15 cellular contexts compared by ENCODE assay signal in the genomic region with DNA sequence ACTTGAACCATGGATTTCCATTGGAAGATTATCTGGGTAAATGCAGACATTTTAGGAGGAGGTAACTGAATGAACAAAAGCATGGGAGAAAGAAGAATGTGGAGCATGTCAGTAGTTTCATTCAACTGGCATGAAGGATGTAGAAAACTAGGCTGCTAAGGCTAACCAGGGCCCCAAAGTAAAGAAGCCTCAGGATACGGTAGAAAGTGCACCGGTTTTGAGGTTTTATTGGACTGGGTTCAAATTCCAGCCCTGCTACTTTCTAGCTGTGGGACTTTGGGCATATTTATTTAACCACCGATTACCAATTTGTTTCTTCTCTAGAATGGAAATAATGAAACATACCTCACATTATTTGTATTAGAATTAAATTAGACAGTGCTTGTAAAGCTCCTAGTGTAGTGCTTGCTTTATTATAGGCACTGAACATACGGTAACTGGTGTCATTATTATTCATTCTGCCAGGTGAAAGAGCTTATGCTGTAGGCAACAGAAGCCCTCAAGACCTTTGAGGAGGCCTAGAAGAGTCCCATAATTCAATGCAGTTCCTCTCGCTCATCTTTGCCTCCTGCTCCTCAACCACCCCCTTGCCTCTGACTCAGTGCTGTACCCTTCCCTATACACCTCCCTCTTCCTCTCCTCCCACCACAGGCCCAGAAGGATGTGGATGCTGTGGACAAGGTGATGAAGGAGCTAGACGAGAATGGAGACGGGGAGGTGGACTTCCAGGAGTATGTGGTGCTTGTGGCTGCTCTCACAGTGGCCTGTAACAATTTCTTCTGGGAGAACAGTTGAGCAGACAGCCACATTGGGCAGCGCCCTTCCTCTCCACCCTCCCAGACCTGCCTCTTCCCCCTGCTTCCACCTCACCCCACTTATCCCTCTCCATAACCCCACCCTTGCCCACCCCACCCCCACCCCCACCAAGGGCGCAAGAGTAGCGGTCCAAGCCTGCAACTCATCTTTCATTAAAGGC. TPM values are rescaled to one million over a fixed set of nuclear protein-coding genes. Genes with fewer than 3 reads are reported as not detected.
DNase-seq lines count a peak whose midpoint lies in the region; ATAC-seq, FAIRE-seq and TF ChIP-seq lines count a peak whose summit lies in the region.
"Had no signal": no experiment of that assay in that cellular context is flagged by ENCODE, and none has a peak within 500 bp of the region (broad histone marks: within the 10 kb centered on the region; RNA-seq: fewer than 3 reads in every experiment).

No MANE protein-coding gene starts in this region.

- no peak overlapping the region for H2AFZ ChIP-seq in astrocyte (ENCODE audit: low read depth, low read length)

- H3K4me3 Mint-ChIP-seq in astrocyte (ENCODE audit: unreplicated experiment), result no peak overlapping the region
- H3K4me3 Mint-ChIP-seq in memory B cell, result no peak overlapping the region

- peaks cover 1% of the 10 kb centered on the region for H3K36me3 ChIP-seq in astrocyte (ENCODE audit: insufficient read depth, low read length)
- H3K36me3 ChIP-seq in upper lobe of right lung, result peaks cover 5% of the 10 kb centered on the region
- no peaks in the 10 kb centered on the region for H3K36me3 ChIP-seq in aorta (ENCODE audit: control insufficient read depth in 1 of 2, insufficient read depth in 2 of 2, low read length in 1 of 2)

- DNase-seq in stimulated activated CD4-positive, alpha-beta T cell treated with anti-CD3 and anti-CD28 coated beads, Interleukin-15, amount 100 ng/mL, for 24 hours, result peak; percentile 30
- DNase-seq in stimulated activated CD4-positive, alpha-beta T cell treated with anti-CD3 and anti-CD28 coated beads, Interleukin-4, amount 100 ng/mL, for 4 hours, result no peak
- DNase-seq in astrocyte (ENCODE audit: low read depth), result peak; percentile 34
- no peak for DNase-seq in memory B cell (ENCODE audit: low spot score in 2 of 2)
- DNase-seq in upper lobe of right lung, result peak; percentile 40
- DNase-seq in NCI-H526 treated with DMSO at 0.1 percent for 48 hours (lab: John Stamatoyannopoulos, UW), result no peak
- no peak for DNase-seq in aorta
- DNase-seq in amygdala (lab: John Stamatoyannopoulos, UW), result no peak
- DNase-seq: dermis blood vessel endothelial cell, OCI-M1, stomach, SW 1271 had no signal

- peaks cover 3% of the 10 kb centered on the region for H3K36me3 Mint-ChIP-seq in astrocyte (ENCODE audit: low read depth, unreplicated experiment)
- peaks cover 3% of the 10 kb centered on the region for H3K36me3 Mint-ChIP-seq in memory B cell

- H3K27me3 Mint-ChIP-seq in astrocyte (ENCODE audit: low read depth, unreplicated experiment), result no peaks in the 10 kb centered on the region
- H3K27me3 Mint-ChIP-seq in memory B cell, result no peaks in the 10 kb centered on the region

- peaks cover 29% of the 10 kb centered on the region for H3K79me2 ChIP-seq in astrocyte (ENCODE audit: insufficient read depth, low read length)

- no peak for TF ChIP-seq CTCF in astrocyte (IDR thresholded peaks at IDR 0.05; ENCODE audit: insufficient read depth, low read depth, low read length)
- no peak for TF ChIP-seq CTCF in upper lobe of right lung (IDR thresholded peaks at IDR 0.05)

- H3K4me3 ChIP-seq in astrocyte (ENCODE audit: insufficient read depth, low read depth, low read length) (no peak overlapping the region), upper lobe of right lung (no peak overlapping the region), aorta (ENCODE audit: low read length in 2 of 2) (no peak overlapping the region)
- H3K4me3 ChIP-seq: mucosa of descending colon, stomach had no signal

- H3K4me2 ChIP-seq in astrocyte (ENCODE audit: low read length), result no peak overlapping the region

- H3K9ac ChIP-seq in astrocyte (ENCODE audit: low read length), result no peak overlapping the region

- no peak for FAIRE-seq in astrocyte (lab: Jason Lieb, UNC)
- FAIRE-seq: G401.6 had no signal

- peaks cover 15% of the 10 kb centered on the region for H4K20me1 ChIP-seq in astrocyte (ENCODE audit: insufficient read depth, low read length)

- no peak overlapping the region for H3K27ac ChIP-seq in astrocyte (ENCODE audit: low read depth, low read length)
- H3K27ac ChIP-seq in upper lobe of right lung, result no peak overlapping the region
- no peak overlapping the region for H3K27ac ChIP-seq in aorta (ENCODE audit: low read depth in 1 of 2, low read length in 2 of 2)

- ATAC-seq in memory B cell (ENCODE audit: low read depth) (no peak), upper lobe of right lung (no peak), aorta (ENCODE audit: low FRiP score) (no peak)
- ATAC-seq: mucosa of descending colon had no signal

- H3K27ac Mint-ChIP-seq in astrocyte (ENCODE audit: unreplicated experiment), result peak overlapping the region; percentile 55
- peak overlapping the region; percentile 65 for H3K27ac Mint-ChIP-seq in memory B cell

- H3K9me3 ChIP-seq in astrocyte (ENCODE audit: insufficient read depth, low read depth, low read length), result no peaks in the 10 kb centered on the region
- H3K9me3 ChIP-seq in upper lobe of right lung, result no peaks in the 10 kb centered on the region
- H3K9me3 ChIP-seq in aorta (ENCODE audit: control insufficient read depth, low read length), result no peaks in the 10 kb centered on the region
- H3K9me3 ChIP-seq: mucosa of descending colon, stomach had no signal

- H3K27me3 ChIP-seq in astrocyte (ENCODE audit: insufficient read depth, low read length), result no peaks in the 10 kb centered on the region
- H3K27me3 ChIP-seq in upper lobe of right lung, result no peaks in the 10 kb centered on the region
- H3K27me3 ChIP-seq in aorta (ENCODE audit: control insufficient read depth in 1 of 2, insufficient read depth in 2 of 2, low read length in 1 of 2), result no peaks in the 10 kb centered on the region
- H3K27me3 ChIP-seq: stomach had no signal

- H3K4me1 ChIP-seq in astrocyte (ENCODE audit: insufficient read depth, low read length) (peaks cover 23% of the 10 kb centered on the region), upper lobe of right lung (peaks cover 34% of the 10 kb centered on the region), aorta (ENCODE audit: control insufficient read depth in 1 of 2, insufficient read depth in 2 of 2, low read length in 2 of 2) (no peaks in the 10 kb centered on the region)

- H3K4me1 Mint-ChIP-seq in astrocyte (ENCODE audit: low read depth, unreplicated experiment) (peaks cover 28% of the 10 kb centered on the region), memory B cell (peaks cover 29% of the 10 kb centered on the region)

- H3K9me3 Mint-ChIP-seq in astrocyte (ENCODE audit: unreplicated experiment) (no peaks in the 10 kb centered on the region), memory B cell (no peaks in the 10 kb centered on the region)

- WGBS in aorta, 2 donors, result 59 to 67% methylated on average over 10 of the region's 10 CpGs

- intact Hi-C loops in upper lobe of right lung (cut with DNase I), result no loop called here
- intact Hi-C loops in aorta (cut with DNase I), result no loop called here

RNA-seq across cellular contexts. Expression of a gene that starts 2.5 kb away (rescaled TPM):
- total RNA-seq in astrocyte (46.7 and 56.4 TPM in 2 replicates), upper lobe of right lung (63.5 TPM), aorta (10 to 100 TPM; 54.3 to 57.0 TPM)
- polyA plus RNA-seq in aorta, result 10 to 100 TPM; 34.4 to 51.8 TPM

RNA-seq across cellular contexts. Expression of a gene that starts 3.1 kb away (rescaled TPM):
- total RNA-seq in astrocyte (1.7 and 4.1 TPM in 2 replicates), upper lobe of right lung (not detected), aorta (under 1 TPM in 1 of 2 donors, not detected in 1; 0.69 TPM)
- 1 to 10 TPM in 1 of 2 donors, under 1 TPM in 1; 0.23 to 7.1 TPM for polyA plus RNA-seq in aorta
- total RNA-seq: dermis blood vessel endothelial cell, stomach had no signal

RNA-seq across cellular contexts. Expression of a gene that starts 4.0 kb away (rescaled TPM):
- total RNA-seq in astrocyte (134 and 172 TPM in 2 replicates), upper lobe of right lung (76.1 TPM), aorta (100 to 1,000 TPM in 1 of 2 donors, 10 to 100 TPM in 1; 80.0 to 111 TPM)
- 100 to 1,000 TPM; 243 to 245 TPM for polyA plus RNA-seq in aorta

RNA-seq across cellular contexts. Expression of a gene that starts 15.2 kb away (rescaled TPM):
- total RNA-seq in astrocyte, result 0.38 and 0.57 TPM in 2 replicates
- total RNA-seq in upper lobe of right lung, result 112 TPM
- not detected for total RNA-seq in aorta
- 10 to 100 TPM in 1 of 2 donors, 1 to 10 TPM in 1; 2.5 to 91.2 TPM for polyA plus RNA-seq in aorta
- total RNA-seq: H4 had no signal

RNA-seq across cellular contexts. Expression of a gene that starts 18.4 kb away (rescaled TPM):
- 48.8 and 54.4 TPM in 2 replicates for total RNA-seq in astrocyte
- total RNA-seq in upper lobe of right lung, result 69.6 TPM
- 10 to 100 TPM; 72.8 to 83.4 TPM for total RNA-seq in aorta
- polyA plus RNA-seq in aorta, result 100 to 1,000 TPM in 1 of 2 donors, 10 to 100 TPM in 1; 86.5 to 116 TPM

Comparison
In these comparisons a context has a peak if more than half of its experiments do, and no peak if none do; other contexts are left out.
1. DNase-seq: peak in stimulated activated CD4-positive, alpha-beta T cell treated with anti-CD3 and anti-CD28 coated beads, Interleukin-15, amount 100 ng/mL, for 24 hours (single experiment), astrocyte (single experiment) and upper lobe of right lung (single experiment); none in stimulated activated CD4-positive, alpha-beta T cell treated with anti-CD3 and anti-CD28 coated beads, Interleukin-4, amount 100 ng/mL, for 4 hours (0 of 2), memory B cell (0 of 2), NCI-H526 treated with DMSO at 0.1 percent for 48 hours (single experiment), aorta (0 of 2) and amygdala (0 of 56).